In the genomic region with DNA sequence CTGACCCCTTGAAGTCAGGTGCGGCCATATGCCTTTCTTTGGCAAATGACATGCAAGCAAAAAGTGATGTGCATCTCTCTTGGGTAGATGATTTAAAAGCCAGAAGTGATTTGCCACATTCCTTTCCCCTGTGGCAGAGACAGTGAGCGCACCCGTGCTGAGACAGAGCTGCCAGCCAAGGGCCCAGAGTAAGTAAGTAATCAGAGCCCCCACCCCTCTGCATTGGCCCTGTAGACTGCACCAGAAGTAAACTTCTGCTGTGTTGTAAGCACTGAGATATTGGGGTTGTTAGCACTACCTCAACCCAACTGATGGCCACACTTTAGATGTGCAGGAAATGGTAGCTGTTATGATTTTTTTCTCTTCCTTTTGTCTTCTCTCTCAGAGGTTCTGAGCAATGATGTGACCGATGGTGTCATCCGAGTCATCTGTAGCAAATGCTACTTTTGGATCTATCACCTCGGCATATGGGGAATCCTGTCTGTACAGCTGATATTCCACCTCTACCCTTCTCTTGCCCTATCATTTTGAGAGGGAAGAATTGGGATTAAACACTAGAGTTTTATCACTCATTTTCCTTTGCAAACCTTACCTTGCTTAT, we compare ENCODE assay signal across 17 cellular contexts. TPM values are rescaled to one million over a fixed set of nuclear protein-coding genes. Genes with fewer than 3 reads are reported as not detected.
DNase-seq lines count a peak whose midpoint lies in the region; FAIRE-seq and TF ChIP-seq lines count a peak whose summit lies in the region.
"Had no signal": no experiment of that assay in that cellular context is flagged by ENCODE, and none has a peak within 500 bp of the region (broad histone marks: within the 10 kb centered on the region; RNA-seq: fewer than 3 reads in every experiment).

No MANE protein-coding gene starts in this region.

- H3K9me3 ChIP-seq in astrocyte (ENCODE audit: insufficient read depth, low read depth, low read length) (no peaks in the 10 kb centered on the region), osteoblast (ENCODE audit: low read depth, low read length) (no peaks in the 10 kb centered on the region)
- H3K9me3 ChIP-seq: thyroid gland had no signal

- H3K79me2 ChIP-seq in astrocyte (ENCODE audit: insufficient read depth, low read length) (no peaks in the 10 kb centered on the region), osteoblast (ENCODE audit: insufficient read depth, low read length) (no peaks in the 10 kb centered on the region)
- H3K79me2 ChIP-seq: parathyroid adenoma had no signal

- H4K20me1 ChIP-seq in astrocyte (ENCODE audit: insufficient read depth, low read length) (no peaks in the 10 kb centered on the region), osteoblast (ENCODE audit: insufficient read depth, low read length) (no peaks in the 10 kb centered on the region)

- H3K4me3 Mint-ChIP-seq in astrocyte (ENCODE audit: unreplicated experiment): no peak overlapping the region
- H3K4me3 Mint-ChIP-seq: CD4-positive, alpha-beta T cell; endodermal cell had no signal

- H2AFZ ChIP-seq in astrocyte (ENCODE audit: low read depth, low read length): peak overlapping the region; percentile 19
- H2AFZ ChIP-seq in osteoblast (ENCODE audit: low read length): no peak overlapping the region
- H2AFZ ChIP-seq: parathyroid adenoma had no signal

- H3K36me3 ChIP-seq in astrocyte (ENCODE audit: insufficient read depth, low read length): no peaks in the 10 kb centered on the region
- H3K36me3 ChIP-seq in osteoblast (ENCODE audit: insufficient read depth, low read length): no peaks in the 10 kb centered on the region
- H3K36me3 ChIP-seq: thyroid gland had no signal

- H3K27me3 Mint-ChIP-seq in astrocyte (ENCODE audit: low read depth, unreplicated experiment): no peaks in the 10 kb centered on the region
- H3K27me3 Mint-ChIP-seq: CD4-positive, alpha-beta T cell had no signal

- no peaks in the 10 kb centered on the region for H3K27me3 ChIP-seq in astrocyte (ENCODE audit: insufficient read depth, low read length)
- no peaks in the 10 kb centered on the region for H3K27me3 ChIP-seq in osteoblast (ENCODE audit: insufficient read depth, low read length)
- H3K27me3 ChIP-seq: thyroid gland had no signal

- peaks cover 35% of the 10 kb centered on the region for H3K4me1 Mint-ChIP-seq in astrocyte (ENCODE audit: low read depth, unreplicated experiment)
- H3K4me1 Mint-ChIP-seq: endodermal cell had no signal

- FAIRE-seq in astrocyte (lab: Jason Lieb, UNC): peak; percentile 17
- FAIRE-seq: small intestine had no signal

- H3K9ac ChIP-seq in astrocyte (ENCODE audit: low read length): peak overlapping the region; percentile 83
- H3K9ac ChIP-seq: parathyroid adenoma had no signal

- H3K27ac Mint-ChIP-seq in astrocyte (ENCODE audit: unreplicated experiment): peak overlapping the region; percentile 28
- H3K27ac Mint-ChIP-seq: CD4-positive, alpha-beta T cell; endodermal cell had no signal

- H3K4me2 ChIP-seq in astrocyte (ENCODE audit: low read length) (peak overlapping the region; percentile 79), osteoblast (ENCODE audit: insufficient read depth, low read length) (peak overlapping the region; percentile 71)

- TF ChIP-seq CTCF in astrocyte (IDR thresholded peaks at IDR 0.05; ENCODE audit: insufficient read depth, low read depth, low read length) (no peak), osteoblast (IDR thresholded peaks at IDR 0.05; ENCODE audit: extremely low read depth, low read depth, low read length) (no peak)

- H3K27ac ChIP-seq in astrocyte (ENCODE audit: low read depth, low read length): peak overlapping the region; percentile 99
- H3K27ac ChIP-seq in osteoblast (ENCODE audit: low read depth, low read length): peak overlapping the region; percentile 95
- H3K27ac ChIP-seq: parathyroid adenoma, thyroid gland had no signal

- peaks cover 4% of the 10 kb centered on the region for H3K9me3 Mint-ChIP-seq in astrocyte (ENCODE audit: unreplicated experiment)
- H3K9me3 Mint-ChIP-seq: CD4-positive, alpha-beta T cell; endodermal cell had no signal

- DNase-seq in Daoy (ENCODE audit: low read depth) (peak; percentile 63), HK-2 (ENCODE audit: unreplicated experiment) (peak; percentile 30), astrocyte (ENCODE audit: low read depth) (no peak), osteoblast (ENCODE audit: insufficient read length, low spot score, missing footprints) (no peak), SHP77 treated with DMSO at 0.1 percent for 48 hours (lab: John Stamatoyannopoulos, UW) (no peak), DMS153 (lab: John Stamatoyannopoulos, UW) (no peak)
- no peak for DNase-seq in stimulated activated naive CD4-positive, alpha-beta T cell (lab: John Stamatoyannopoulos, UW)
- DNase-seq: activated CD4-positive, alpha-beta T cell treated with anti-CD3 and anti-CD28 coated beads for 4 hours; CD4-positive, alpha-beta T cell; endodermal cell; KBM-7; NCI-H1417; Right ventricle myocardium superior; small intestine; T-helper 9 cell; thyroid gland had no signal

- no peak overlapping the region for H3K4me3 ChIP-seq in astrocyte (ENCODE audit: insufficient read depth, low read depth, low read length)
- no peak overlapping the region for H3K4me3 ChIP-seq in osteoblast (ENCODE audit: insufficient read depth, low read length)
- H3K4me3 ChIP-seq: thyroid gland had no signal

- H3K4me1 ChIP-seq in astrocyte (ENCODE audit: insufficient read depth, low read length) (peaks cover 30% of the 10 kb centered on the region), osteoblast (ENCODE audit: insufficient read depth, low read length) (peaks cover 34% of the 10 kb centered on the region)
- H3K4me1 ChIP-seq: parathyroid adenoma, thyroid gland had no signal

- H3K36me3 Mint-ChIP-seq in astrocyte (ENCODE audit: low read depth, unreplicated experiment): no peaks in the 10 kb centered on the region

RNA-seq across cellular contexts. Expression of gene DOCK2, which starts 58.0 kb away (rescaled TPM):
- total RNA-seq in Daoy (2014; rRNA removed; shearing (Covaris generic)): 9.3 and 13.3 TPM in 2 replicates
- 0.43 and 0.66 TPM in 2 replicates for total RNA-seq in astrocyte
- 2.7 and 6.2 TPM in 2 replicates for total RNA-seq in osteoblast

Comparison
In these comparisons a context has a peak if more than half of its experiments do, and no peak if none do; other contexts are left out.
1. DNase-seq: peak in Daoy (single experiment) and HK-2 (single experiment); none in astrocyte (single experiment), osteoblast (single experiment), stimulated activated naive CD4-positive, alpha-beta T cell (0 of 6), SHP77 treated with DMSO at 0.1 percent for 48 hours (single experiment) and DMS153 (single experiment).